In genomic region chr15:56918046-56918906, GRCh38 we compare ENCODE assay signal across 8 cellular contexts.
DNase-seq lines count a peak whose midpoint lies in the region; ATAC-seq, FAIRE-seq and TF ChIP-seq lines count a peak whose summit lies in the region.

Gene TCF12 (plus strand): TSS chr15:56918644. CDS start chr15:56919914, 1,270 bp downstream.

- H4K20me1 ChIP-seq in BLaER1 = peaks cover 21% of the 10 kb centered on the region; the same call in 1 of the 2 replicates

- peak; percentile 11 for TF ChIP-seq CTCF in coronary artery (IDR thresholded peaks at IDR 0.05)

- DNase-seq in GM19239 (ENCODE audit: insufficient read length, low spot score) = peak; percentile 83
- peak; percentile 64 for DNase-seq in NCI-H524 treated with DMSO at 0.1 percent for 48 hours (lab: John Stamatoyannopoulos, UW)
- peak; percentile 93 for DNase-seq in activated CD4-positive, alpha-beta T cell treated with anti-CD3 and anti-CD28 coated beads for 48 hours
- peak; percentile 95 for DNase-seq in coronary artery (ENCODE audit: low spot score)
- DNase-seq in left kidney (ENCODE audit: low read depth, low spot score) = peak; percentile 99
- DNase-seq in stimulated activated CD4-positive, alpha-beta T cell treated with anti-CD3 and anti-CD28 coated beads, Interleukin-2, amount 100 ng/mL, for 24 hours = peak; percentile 90 to 93

- no peaks in the 10 kb centered on the region for H3K27me3 ChIP-seq in BLaER1

- peak; percentile 58 for ATAC-seq in HG03457 (IDR thresholded peaks at IDR 0.05; ENCODE audit: unreplicated experiment)

- H3K36me3 ChIP-seq in BLaER1 = peaks cover 9% of the 10 kb centered on the region; the same call in 1 of the 2 replicates

- FAIRE-seq in GM19239 (lab: Jason Lieb, UNC) = peak; percentile 86

- H3K9me3 ChIP-seq in BLaER1 = peaks cover 10% of the 10 kb centered on the region

- peak within 1 kb of the TSS; percentile 99 for H3K9ac ChIP-seq in BLaER1

- H3K4me3 ChIP-seq in BLaER1 (peak within 1 kb of the TSS; percentile 97), coronary artery (peak within 1 kb of the TSS; percentile 99)

- H3K27ac ChIP-seq in BLaER1 = peak within 1 kb of the TSS; percentile 98
- H3K27ac ChIP-seq in coronary artery = peak within 1 kb of the TSS; percentile 94 to 97

- H3K4me2 ChIP-seq in BLaER1 = peak within 1 kb of the TSS; percentile 92

- H3K4me1 ChIP-seq in BLaER1 = peaks cover 41% of the 10 kb centered on the region

Comparison
In these comparisons a context has a peak if more than half of its experiments do, and no peak if none do; other contexts are left out.
1. Peak in every context shown above with its lines: DNase-seq, ATAC-seq, H3K4me3 ChIP-seq and H3K27ac ChIP-seq.